Comparison of ENCODE assay signal across 18 cellular contexts in genomic region chr13:99757756-99758464, GRCh38.
"Had no signal": no experiment of that assay in that cellular context is flagged by ENCODE, and none has a peak within 500 bp of the region (broad histone marks: within the 10 kb centered on the region; RNA-seq: fewer than 3 reads in every experiment).

No MANE protein-coding gene starts in this region.

- H3K4me3 Mint-ChIP-seq: activated CD8-positive, alpha-beta T cell treated with anti-CD3 and anti-CD28 coated beads, Interleukin-2, amount 10 ng/mL, durations not matched to agents 7 days and 5 days; activated naive CD4-positive, alpha-beta T cell treated with anti-CD3 and anti-CD28 coated beads, Interleukin-2, amount 10 ng/mL, durations not matched to agents 7 days and 5 days; activated naive CD8-positive, alpha-beta T cell treated with anti-CD3 and anti-CD28 coated beads, Interleukin-2, amount 50 U/mL, for 24 hours; activated T-cell treated with anti-CD3 and anti-CD28 coated beads, Interleukin-2, amount 50 U/mL, for 4 hours; brain; endodermal cell; natural killer cell; stimulated activated effector memory CD8-positive, alpha-beta T cell treated with anti-CD3 and anti-CD28 coated beads, Interleukin-12 subunit alpha, Interleukin-12 subunit beta, amount 100 ng/mL, for 72 hours had no signal

- H3K4me1 Mint-ChIP-seq: activated naive CD4-positive, alpha-beta T cell treated with anti-CD3 and anti-CD28 coated beads, Interleukin-2, amount 10 ng/mL, durations not matched to agents 7 days and 5 days; activated naive CD8-positive, alpha-beta T cell treated with anti-CD3 and anti-CD28 coated beads, Interleukin-2, amount 50 U/mL, for 24 hours; brain had no signal

- H3K36me3 Mint-ChIP-seq: activated naive CD4-positive, alpha-beta T cell treated with anti-CD3 and anti-CD28 coated beads, Interleukin-2, amount 10 ng/mL, durations not matched to agents 7 days and 5 days; stimulated activated effector memory CD8-positive, alpha-beta T cell treated with anti-CD3 and anti-CD28 coated beads, Interleukin-12 subunit alpha, Interleukin-12 subunit beta, amount 100 ng/mL, for 72 hours had no signal

- H3K27ac Mint-ChIP-seq: activated CD8-positive, alpha-beta T cell treated with anti-CD3 and anti-CD28 coated beads, Interleukin-2, amount 10 ng/mL, durations not matched to agents 7 days and 5 days; activated naive CD4-positive, alpha-beta T cell treated with anti-CD3 and anti-CD28 coated beads, Interleukin-2, amount 10 ng/mL, durations not matched to agents 7 days and 5 days; activated naive CD8-positive, alpha-beta T cell treated with anti-CD3 and anti-CD28 coated beads, Interleukin-2, amount 50 U/mL, for 24 hours; brain; endodermal cell; natural killer cell; stimulated activated effector memory CD8-positive, alpha-beta T cell treated with anti-CD3 and anti-CD28 coated beads, Interleukin-12 subunit alpha, Interleukin-12 subunit beta, amount 100 ng/mL, for 72 hours had no signal

- H3K27me3 Mint-ChIP-seq: activated naive CD4-positive, alpha-beta T cell treated with anti-CD3 and anti-CD28 coated beads, Interleukin-2, amount 10 ng/mL, durations not matched to agents 7 days and 5 days; activated naive CD8-positive, alpha-beta T cell treated with anti-CD3 and anti-CD28 coated beads, Interleukin-2, amount 50 U/mL, for 24 hours had no signal

- ATAC-seq: activated CD8-positive, alpha-beta T cell treated with anti-CD3 and anti-CD28 coated beads, Interleukin-2, amount 10 ng/mL, durations not matched to agents 7 days and 5 days; activated naive CD8-positive, alpha-beta T cell treated with anti-CD3 and anti-CD28 coated beads, Interleukin-2, amount 50 U/mL, for 24 hours; activated T-cell treated with anti-CD3 and anti-CD28 coated beads, Interleukin-2, amount 50 U/mL, for 4 hours; sciatic nerve; stimulated activated effector memory CD8-positive, alpha-beta T cell treated with anti-CD3 and anti-CD28 coated beads, Interleukin-12 subunit alpha, Interleukin-12 subunit beta, amount 100 ng/mL, for 72 hours had no signal

- DNase-seq: activated CD4-positive, alpha-beta T cell treated with anti-CD3 and anti-CD28 coated beads for 48 hours; activated CD4-positive, CD25-positive, alpha-beta regulatory T cell; activated CD8-positive, alpha-beta memory T cell treated with anti-CD3 and anti-CD28 coated beads, Interleukin-2, amount 50 U/mL, for 4 hours; activated CD8-positive, alpha-beta T cell treated with anti-CD3 and anti-CD28 coated beads, Interleukin-2, amount 10 ng/mL, durations not matched to agents 7 days and 5 days; activated effector memory CD4-positive, alpha-beta T cell treated with Interleukin-2 at 50 U/mL for 16 hours; activated naive CD4-positive, alpha-beta T cell treated with anti-CD3 and anti-CD28 coated beads, Interleukin-2, amount 10 ng/mL, durations not matched to agents 7 days and 5 days; activated naive CD8-positive, alpha-beta T cell treated with anti-CD3 and anti-CD28 coated beads, Interleukin-2, amount 50 U/mL, for 24 hours; activated T-cell treated with anti-CD3 and anti-CD28 coated beads, Interleukin-2, amount 50 U/mL, for 4 hours; colonic mucosa; endodermal cell; foreskin fibroblast; natural killer cell; stimulated activated CD4-positive, alpha-beta T cell treated with anti-CD3 and anti-CD28 coated beads, Interleukin-4, amount 100 ng/mL, for 24 hours; stomach; trophoblast cell had no signal
